8 cellular contexts compared by ENCODE assay signal in genomic region chr14:56117765-56118610, GRCh38. TPM values are rescaled to one million over a fixed set of nuclear protein-coding genes. Genes with fewer than 3 reads are reported as not detected.
DNase-seq lines count a peak whose midpoint lies in the region; ATAC-seq, FAIRE-seq and TF ChIP-seq lines count a peak whose summit lies in the region.

A gene with protein sequence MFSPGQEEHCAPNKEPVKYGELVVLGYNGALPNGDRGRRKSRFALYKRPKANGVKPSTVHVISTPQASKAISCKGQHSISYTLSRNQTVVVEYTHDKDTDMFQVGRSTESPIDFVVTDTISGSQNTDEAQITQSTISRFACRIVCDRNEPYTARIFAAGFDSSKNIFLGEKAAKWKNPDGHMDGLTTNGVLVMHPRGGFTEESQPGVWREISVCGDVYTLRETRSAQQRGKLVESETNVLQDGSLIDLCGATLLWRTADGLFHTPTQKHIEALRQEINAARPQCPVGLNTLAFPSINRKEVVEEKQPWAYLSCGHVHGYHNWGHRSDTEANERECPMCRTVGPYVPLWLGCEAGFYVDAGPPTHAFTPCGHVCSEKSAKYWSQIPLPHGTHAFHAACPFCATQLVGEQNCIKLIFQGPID (plus strand): TSS chr14:56118411. CDS start chr14:56118661, 250 bp downstream.

- peaks cover 35% of the 10 kb centered on the region for H3K79me2 ChIP-seq in astrocyte (ENCODE audit: insufficient read depth, low read length)
- H3K79me2 ChIP-seq in hepatocyte = peaks cover 34% of the 10 kb centered on the region

- intact Hi-C loops in uterus (cut with DNase I; ENCODE audit: low total_unique reads) = no loop called here

- H3K36me3 Mint-ChIP-seq in astrocyte (ENCODE audit: low read depth, unreplicated experiment) = no peaks in the 10 kb centered on the region

- H3K9me3 ChIP-seq in astrocyte (ENCODE audit: insufficient read depth, low read depth, low read length) (no peaks in the 10 kb centered on the region), hepatocyte (ENCODE audit: low read depth) (no peaks in the 10 kb centered on the region), uterus (no peaks in the 10 kb centered on the region)

- peak within 1 kb of the TSS; percentile 83 for H3K4me3 ChIP-seq in astrocyte (ENCODE audit: insufficient read depth, low read depth, low read length)
- peak within 1 kb of the TSS; percentile 80 for H3K4me3 ChIP-seq in hepatocyte
- H3K4me3 ChIP-seq in uterus = peak within 1 kb of the TSS; percentile 60 to 98

- H3K4me2 ChIP-seq in astrocyte (ENCODE audit: low read length) (peak within 1 kb of the TSS; percentile 99), hepatocyte (peak within 1 kb of the TSS; percentile 90)

- H3K27me3 Mint-ChIP-seq in astrocyte (ENCODE audit: low read depth, unreplicated experiment) = no peaks in the 10 kb centered on the region

- DNase-seq in GM10266 (ENCODE audit: extremely low spot score) = peak; percentile 66
- peak; percentile 53 for DNase-seq in NCI-H146 treated with DMSO at 0.1 percent for 48 hours (lab: John Stamatoyannopoulos, UW; ENCODE audit: unreplicated experiment)
- peak; percentile 62 for DNase-seq in T1000 (lab: John Stamatoyannopoulos, UW)
- DNase-seq in astrocyte (ENCODE audit: low read depth) = peak; percentile 51
- DNase-seq in hepatocyte (ENCODE audit: low spot score) = peak; percentile 88
- peak; percentile 50 for DNase-seq in renal cortical epithelial cell (ENCODE audit: low read depth)
- DNase-seq in uterus = peak; percentile 81

- H3K27me3 ChIP-seq in astrocyte (ENCODE audit: insufficient read depth, low read length) (no peaks in the 10 kb centered on the region), hepatocyte (no peaks in the 10 kb centered on the region), uterus (no peaks in the 10 kb centered on the region)

- H3K9ac ChIP-seq in astrocyte (ENCODE audit: low read length) = peak within 1 kb of the TSS; percentile 90

- H3K9me2 ChIP-seq in hepatocyte (replicated peaks; ENCODE audit: insufficient read depth) = no peaks in the 10 kb centered on the region

- peak; percentile 67 to 90 for TF ChIP-seq POLR2A in uterus (IDR thresholded peaks at IDR 0.05)

- ATAC-seq in HG02678 (IDR thresholded peaks at IDR 0.05; ENCODE audit: unreplicated experiment) = peak; percentile 81

- H3K4me1 Mint-ChIP-seq in astrocyte (ENCODE audit: low read depth, unreplicated experiment) = peaks cover 12% of the 10 kb centered on the region

- H3K27ac ChIP-seq in astrocyte (ENCODE audit: low read depth, low read length) (peak within 1 kb of the TSS; percentile 64), hepatocyte (peak within 1 kb of the TSS; percentile 89), uterus (peak within 1 kb of the TSS; percentile 93 to 95)

- H3K36me3 ChIP-seq in astrocyte (ENCODE audit: insufficient read depth, low read length) (no peaks in the 10 kb centered on the region), hepatocyte (replicated peaks; ENCODE audit: insufficient read depth, low read depth) (no peaks in the 10 kb centered on the region), uterus (no peaks in the 10 kb centered on the region)

- H2AFZ ChIP-seq in astrocyte (ENCODE audit: low read depth, low read length) (peak within 1 kb of the TSS; percentile 86), hepatocyte (peak within 1 kb of the TSS; percentile 95)

- FAIRE-seq in astrocyte (lab: Jason Lieb, UNC) = no peak

- H3K4me3 Mint-ChIP-seq in astrocyte (ENCODE audit: unreplicated experiment) = peak within 1 kb of the TSS; percentile 93

- no peaks in the 10 kb centered on the region for H3K9me3 Mint-ChIP-seq in astrocyte (ENCODE audit: unreplicated experiment)

- peaks cover 15% of the 10 kb centered on the region for H3K4me1 ChIP-seq in astrocyte (ENCODE audit: insufficient read depth, low read length)
- H3K4me1 ChIP-seq in hepatocyte (ENCODE audit: insufficient read depth) = peaks cover 6% of the 10 kb centered on the region
- no peaks in the 10 kb centered on the region for H3K4me1 ChIP-seq in uterus

- 1% methylated on average over 39 of the region's 96 CpGs for WGBS in hepatocyte (ENCODE audit: low lambda C conversion rate, missing lambda C conversion rate)

- peak within 1 kb of the TSS; percentile 90 for H3K27ac Mint-ChIP-seq in astrocyte (ENCODE audit: unreplicated experiment)

- no peak for TF ChIP-seq CTCF in GM10266 (IDR thresholded peaks at IDR 0.05; ENCODE audit: control insufficient read depth, insufficient read depth, low read depth, missing control alignments)
- TF ChIP-seq CTCF in astrocyte (IDR thresholded peaks at IDR 0.05; ENCODE audit: insufficient read depth, low read depth, low read length) = no peak
- TF ChIP-seq CTCF in hepatocyte (IDR thresholded peaks at IDR 0.05; ENCODE audit: poor library complexity) = peak; percentile 10
- TF ChIP-seq CTCF in uterus (IDR thresholded peaks at IDR 0.05) = peak in 3 of 4 experiments; percentile 32 to 62 (median 42)

- H4K20me1 ChIP-seq in astrocyte (ENCODE audit: insufficient read depth, low read length) (peaks cover 13% of the 10 kb centered on the region), hepatocyte (ENCODE audit: insufficient read depth, poor library complexity, severe bottlenecking) (peaks cover 16% of the 10 kb centered on the region)

RNA-seq across cellular contexts. Expression of the gene that starts here (rescaled TPM):
- total RNA-seq in astrocyte (5.2 and 5.3 TPM in 2 replicates), hepatocyte (12.5 and 16.1 TPM in 2 replicates), renal cortical epithelial cell (2.1 and 8.9 TPM in 2 replicates), uterus (10 to 100 TPM; 15.6 to 24.3 (median 17.0) TPM)
- 3.8 and 4.3 TPM in 2 replicates for polyA plus RNA-seq in hepatocyte

Comparison
In these comparisons a context has a peak if more than half of its experiments do, and no peak if none do; other contexts are left out.
1. Peak in every context shown above with its lines: DNase-seq, ATAC-seq, H3K4me3 ChIP-seq and H3K27ac ChIP-seq.
2. CTCF ChIP-seq: peak in hepatocyte (single experiment) and uterus (3 of 4); none in GM10266 (single experiment) and astrocyte (single experiment).